ENCODE assay signal across 22 cellular contexts in genomic region chr5:143251946-143252345, GRCh38.
A peak's percentile ranks its signal among the peaks of the same experiment; 100 is the strongest.
DNase-seq lines count a peak whose midpoint lies in the region; ATAC-seq and TF ChIP-seq lines count a peak whose summit lies in the region.
"Had no signal": no experiment of that assay in that cellular context is flagged by ENCODE, and none has a peak within 500 bp of the region (broad histone marks: within the 10 kb centered on the region; RNA-seq: fewer than 3 reads in every experiment).

No MANE protein-coding gene starts in this region.

- peaks cover 14% of the 10 kb centered on the region for H3K4me1 ChIP-seq in Panc1 (ENCODE audit: control insufficient read depth, insufficient read depth, low read length)

- no TSS peak for BruUV-seq in Panc1 (replicated peaks; lab: Mats Ljungman, UMichigan)

- H3K4me3 ChIP-seq in GM12865 (ENCODE audit: low read depth, low read length) (no peak overlapping the region), Panc1 (ENCODE audit: low read depth in 2 of 2, low read length in 2 of 2) (no peak overlapping the region)
- H3K4me3 ChIP-seq: GM23248, Peyer's patch, SK-N-MC had no signal

- CTCF ChIA-PET in Panc1 (lab: Charles Lee): no interaction called here

- POLR2A ChIA-PET in Panc1 (lab: Charles Lee): no interaction called here

- peak overlapping the region; percentile 26; the same call in 1 of the 2 replicates for H3K27ac ChIP-seq in Panc1 (ENCODE audit: low read length)
- H3K27ac ChIP-seq: 22Rv1, GM23248, Peyer's patch, SK-N-MC had no signal

- in situ Hi-C loops in Panc1 (cut with HindIII; ENCODE audit: low pct_unique_long_range_greater_than_20kb, low sequenced_read_pairs): no loop called here

- H3K9me3 ChIP-seq in Panc1 (ENCODE audit: control insufficient read depth, insufficient read depth, low read depth, low read length): no peaks in the 10 kb centered on the region
- H3K9me3 ChIP-seq: Peyer's patch had no signal

- no peaks in the 10 kb centered on the region for H3K36me3 ChIP-seq in Panc1 (ENCODE audit: control insufficient read depth, insufficient read depth, low read length)
- H3K36me3 ChIP-seq: Peyer's patch had no signal

- intact Hi-C loops in Panc1 (cut with micrococcal nuclease; ENCODE audit: unreplicated experiment): no loop called here

- no peak for TF ChIP-seq POLR2A in erythroblast (IDR thresholded peaks at IDR 0.05; ENCODE audit: low read length)

- H3K27me3 ChIP-seq in Panc1 (ENCODE audit: control insufficient read depth, insufficient read depth, low read length): no peaks in the 10 kb centered on the region
- H3K27me3 ChIP-seq: Peyer's patch had no signal

- DNase-seq in GM12865 (ENCODE audit: low read depth) (peak; percentile 35), Panc1 (ENCODE audit: low read depth, low spot score) (no peak), NCI-H1694 treated with DMSO at 0.1 percent for 48 hours (lab: John Stamatoyannopoulos, UW) (no peak), erythroblast (lab: John Stamatoyannopoulos, UW) (no peak), nucleus accumbens (lab: John Stamatoyannopoulos, UW) (no peak), NCI-H1417 (lab: John Stamatoyannopoulos, UW) (no peak)
- DNase-seq: Calu3; CD4-positive, CD25-positive, alpha-beta regulatory T cell; DMS53; GM23248; HCEC 1CT; KG1; NCI-H1436 treated with DMSO at 0.1 percent for 48 hours; NCI-H2227 treated with DMSO at 0.1 percent for 48 hours; NCI-H524; Peyer's patch; T-cell had no signal

- ATAC-seq in GM19035 (IDR thresholded peaks at IDR 0.05; ENCODE audit: unreplicated experiment): peak; percentile 44
- peak; percentile 43 for ATAC-seq in HG02798 (IDR thresholded peaks at IDR 0.05; ENCODE audit: poor library complexity, unreplicated experiment)
- ATAC-seq in Panc1: no peak
- ATAC-seq: Right ventricle myocardium inferior, T-cell had no signal

- no peak for TF ChIP-seq CTCF in GM12865 (IDR thresholded peaks at IDR 0.05; ENCODE audit: insufficient read depth, low read depth, low read length, missing control alignments)
- no peak for TF ChIP-seq CTCF in Panc1 (IDR thresholded peaks at IDR 0.05)
